Comparison of ENCODE assay signal across 7 cellular contexts in the genomic region with DNA sequence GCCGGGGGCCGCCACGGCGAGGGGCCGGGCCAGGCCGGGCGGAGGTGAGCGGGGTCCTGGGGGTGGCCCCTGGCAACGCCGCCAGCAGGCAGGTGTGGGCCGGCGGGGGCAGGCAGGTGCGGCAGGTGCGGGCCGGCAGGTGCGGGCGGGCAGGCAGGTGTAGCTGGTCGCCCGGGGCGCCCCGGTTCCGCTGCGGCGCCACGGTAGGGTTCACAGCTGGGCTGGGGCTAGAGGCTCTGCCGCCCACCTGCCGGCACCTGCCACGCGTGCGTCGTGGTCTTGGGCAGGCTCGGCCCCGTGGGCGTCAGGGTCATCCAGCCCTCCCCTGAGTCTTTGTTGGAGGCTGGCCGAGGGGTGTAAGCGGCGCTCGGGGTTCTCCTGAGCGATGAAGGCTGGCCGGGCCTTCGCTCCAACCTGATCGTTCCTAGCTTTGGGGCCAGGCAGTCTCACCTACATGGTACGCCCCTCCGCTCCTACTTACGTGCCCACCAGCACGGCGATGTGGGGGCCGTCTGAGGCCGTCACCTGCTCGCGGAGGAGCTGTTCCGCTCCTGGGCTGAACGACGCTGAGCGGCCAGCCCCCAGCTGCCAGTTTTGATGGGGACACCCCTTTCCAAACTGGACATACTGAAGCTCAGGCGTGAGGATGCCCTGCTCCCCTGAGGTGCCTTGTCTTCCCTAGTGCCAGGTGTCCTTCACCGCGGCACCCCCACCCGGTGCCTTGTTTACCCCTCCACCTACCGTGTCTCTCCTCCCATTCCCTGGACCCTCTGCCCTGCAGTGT. TPM values are rescaled to one million over a fixed set of nuclear protein-coding genes. Genes with fewer than 3 reads are reported as not detected.
DNase-seq lines count a peak whose midpoint lies in the region; ATAC-seq, FAIRE-seq and TF ChIP-seq lines count a peak whose summit lies in the region.

No MANE protein-coding gene starts in this region.

- DNase-seq in GM10266 (ENCODE audit: extremely low spot score) = peak; percentile 47
- peak; percentile 37 for DNase-seq in HuH-7.5 (ENCODE audit: low spot score)
- no peak for DNase-seq in HepG2 (ENCODE audit: low spot score)
- peak; percentile 26 for DNase-seq in testis
- DNase-seq in Ammon's horn (ENCODE audit: low spot score) = no peak

- POLR2A ChIA-PET in HepG2 (lab: Yijun Ruan, JAX) = interaction anchor here (1.2 to 2.9 kb wide), 2 partner anchors 19 to 109 kb away, joined by 3 to 13 read pairs; no protein-coding TSS in a partner anchor

- CTCF ChIA-PET in HepG2 (lab: Yijun Ruan, JAX; ENCODE audit: low intra/inter-chr PET ratio, low total read pairs) = no interaction called here

- ATAC-seq in GM21390 (IDR thresholded peaks at IDR 0.05; ENCODE audit: unreplicated experiment) = peak; percentile 8
- ATAC-seq in HepG2 = peak; percentile 4; the same call in 2 of the 3 replicates

- no TSS peak for BruUV-seq in HepG2 (replicated peaks; lab: Mats Ljungman, UMichigan)

- H3K27me3 ChIP-seq in HepG2 (ENCODE audit: control insufficient read depth in 1 of 2, insufficient read depth in 2 of 2, low read length in 2 of 2) = no peaks in the 10 kb centered on the region; a peak in 1 of 5 replicates
- H3K27me3 ChIP-seq in testis = no peaks in the 10 kb centered on the region

- in situ Hi-C loops in HepG2 (cut with HindIII; ENCODE audit: extremely low pct_ligation_motif_present, low pct_unique_long_range_greater_than_20kb) = no loop called here

- H3K4me1 ChIP-seq in HepG2 (ENCODE audit: insufficient read depth, low read length) (peaks cover 26% of the 10 kb centered on the region), testis (peaks cover 21% of the 10 kb centered on the region)

- TF ChIP-seq POLR2A in HepG2 (IDR thresholded peaks at IDR 0.05; ENCODE audit: insufficient read depth in 1 of 2, low read depth in 2 of 2, low read length in 2 of 2) (no peak), testis (IDR thresholded peaks at IDR 0.05) (no peak)

- H3K36me3 ChIP-seq in HepG2 (replicated peaks in 1 of 2; ENCODE audit: control insufficient read depth in 1 of 2, insufficient read depth in 2 of 2, low read length in 2 of 2) = no peaks in the 10 kb centered on the region
- no peaks in the 10 kb centered on the region for H3K36me3 ChIP-seq in testis (ENCODE audit: low read depth, missing control alignments)

- no peak overlapping the region for H2AFZ ChIP-seq in HepG2 (ENCODE audit: low read length)

- no peak for TF ChIP-seq CTCF in GM10266 (IDR thresholded peaks at IDR 0.05; ENCODE audit: control insufficient read depth, insufficient read depth, low read depth, missing control alignments)
- TF ChIP-seq CTCF in HepG2 (CRISPR knock-in tag; IDR thresholded peaks at IDR 0.05) = no peak
- TF ChIP-seq CTCF in testis (IDR thresholded peaks at IDR 0.05) = no peak

- TF ChIP-seq EP300 in HepG2 (IDR thresholded peaks at IDR 0.05; ENCODE audit: low read depth in 2 of 2, low read length in 2 of 2) (no peak), HepG2 (CRISPR knock-in tag; IDR thresholded peaks at IDR 0.05; ENCODE audit: borderline replicate concordance) (no peak)

- peaks cover 20% of the 10 kb centered on the region for H3K79me2 ChIP-seq in HepG2 (ENCODE audit: insufficient read depth, low read length)

- no peak for FAIRE-seq in HepG2 (lab: Jason Lieb, UNC)

- intact Hi-C loops in HepG2 (cut with micrococcal nuclease; ENCODE audit: unreplicated experiment) (loop anchor here (1.0 kb wide), 1 partner anchor 143 kb away; the partner anchor contains the start of gene OGDH), testis (cut with DNase I; ENCODE audit: low total_unique reads) (no loop called here)

- peak overlapping the region; percentile 80 for H3K9ac ChIP-seq in HepG2 (ENCODE audit: insufficient read depth, low read depth, low read length)

- H3K4me3 ChIP-seq in HepG2 (replicated peaks in 1 of 3; ENCODE audit: insufficient read depth in 1 of 3, low read depth in 2 of 3, low read length in 3 of 3) (peak overlapping the region; percentile 69 to 94 (median 90)), testis (peak overlapping the region; percentile 71 to 79)

- H3K27ac ChIP-seq in adipose tissue (ENCODE audit: low read depth, low read length) (peak overlapping the region; percentile 29), HepG2 (ENCODE audit: extremely low read length, insufficient read depth, low read length) (no peak overlapping the region), testis (no peak overlapping the region)

- WGBS in adipose tissue, 3 donors = 1 to 2% (median 2%) methylated on average over 37 to 58 of the region's 60 CpGs
- 3% methylated on average over 4 of the region's 60 CpGs for WGBS in HepG2 (ENCODE audit: low lambda C conversion rate)
- 0 to 3% methylated on average over 5 to 26 of the region's 60 CpGs for WGBS in testis, 2 donors

- H3K9me3 ChIP-seq in HepG2 (ENCODE audit: low read length) = no peaks in the 10 kb centered on the region
- no peaks in the 10 kb centered on the region for H3K9me3 ChIP-seq in testis

- peak overlapping the region; percentile 74 for H3K4me2 ChIP-seq in HepG2 (ENCODE audit: low read depth, low read length)

- peaks cover 7% of the 10 kb centered on the region for H4K20me1 ChIP-seq in HepG2 (ENCODE audit: insufficient read depth, low read length)

- TF ChIP-seq RAD21 in HepG2 (CRISPR knock-in tag; IDR thresholded peaks at IDR 0.05) = no peak

TF ChIP-seq in HepG2, 621 proteins besides CTCF, POLR2A, EP300 and RAD21 (continues in another document):
- TF ChIP-seq TCF12 (IDR thresholded peaks at IDR 0.05) = no peak
- no peak for TF ChIP-seq TCF12 (CRISPR knock-in tag; IDR thresholded peaks at IDR 0.05)
- no peak for TF ChIP-seq WIZ (CRISPR knock-in tag; IDR thresholded peaks at IDR 0.05)
- TF ChIP-seq, protein P1, sequence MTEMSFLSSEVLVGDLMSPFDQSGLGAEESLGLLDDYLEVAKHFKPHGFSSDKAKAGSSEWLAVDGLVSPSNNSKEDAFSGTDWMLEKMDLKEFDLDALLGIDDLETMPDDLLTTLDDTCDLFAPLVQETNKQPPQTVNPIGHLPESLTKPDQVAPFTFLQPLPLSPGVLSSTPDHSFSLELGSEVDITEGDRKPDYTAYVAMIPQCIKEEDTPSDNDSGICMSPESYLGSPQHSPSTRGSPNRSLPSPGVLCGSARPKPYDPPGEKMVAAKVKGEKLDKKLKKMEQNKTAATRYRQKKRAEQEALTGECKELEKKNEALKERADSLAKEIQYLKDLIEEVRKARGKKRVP (CRISPR knock-in tag; IDR thresholded peaks at IDR 0.05) = no peak

RNA-seq across cellular contexts. Expression of gene ZMIZ2, which starts 0.5 kb away (rescaled TPM):
- polyA plus RNA-seq in adipose tissue (10 to 100 TPM; 28.2 to 42.5 (median 29.5) TPM), HepG2 (2011; rRNA removed) (7.9 and 9.7 TPM in 2 replicates), testis (ENCODE audit: insufficient read depth, low read depth, low replicate concordance) (86.6 TPM)
- total RNA-seq in HepG2 (2016; rRNA removed; fragmentation: Illumina TruSeq; extraction: Trizol) (4.1 and 4.9 TPM in 2 replicates), testis (10 to 100 TPM; 47.9 to 85.9 TPM)
- total RNA-seq in HepG2 (2016; cell fraction: cytosol; rRNA removed; fragmentation: Illumina TruSeq; extraction: Trizol; ENCODE audit: low read depth) = 5.1 and 5.7 TPM in 2 replicates
- 3.1 and 6.7 TPM in 2 replicates for total RNA-seq in HepG2 (2016; cell fraction: insoluble cytoplasmic fraction; rRNA removed; fragmentation: Illumina TruSeq; extraction: Trizol)
- total RNA-seq in HepG2 (2016; cell fraction: membrane; rRNA removed; fragmentation: Illumina TruSeq; extraction: Trizol) = 5.7 and 7.3 TPM in 2 replicates
- total RNA-seq in HepG2 (2016; cell fraction: nucleus; rRNA removed; fragmentation: Illumina TruSeq; extraction: Trizol) = 10.0 and 10.4 TPM in 2 replicates
- 1.1 and 1.8 TPM in 2 replicates for polyA plus RNA-seq in HepG2 (2011; cell fraction: cytosol; rRNA removed)
- polyA plus RNA-seq in HepG2 (2011; cell fraction: nucleus; rRNA removed) = 68.3 and 74.7 TPM in 2 replicates
- polyA plus RNA-seq in HepG2 (2012) = 12.0 and 15.7 TPM in 2 replicates
- 2.6 and 3.0 TPM in 2 replicates for polyA plus RNA-seq in HepG2 (2016; cell fraction: cytosol; fragmentation: Illumina TruSeq; extraction: Trizol; ENCODE audit: low read depth)
- 6.4 and 10.1 TPM in 2 replicates for polyA plus RNA-seq in HepG2 (2016; cell fraction: insoluble cytoplasmic fraction; fragmentation: Illumina TruSeq; extraction: Trizol; ENCODE audit: low read depth)
- 8.9 and 10.4 TPM in 2 replicates for polyA plus RNA-seq in HepG2 (2016; cell fraction: membrane; fragmentation: Illumina TruSeq; extraction: Trizol; ENCODE audit: low read depth)
- polyA plus RNA-seq in HepG2 (2016; cell fraction: nucleus; fragmentation: Illumina TruSeq; extraction: Trizol; ENCODE audit: insufficient read depth, low read depth) = 47.2 and 57.0 TPM in 2 replicates
- 17.5 and 23.0 TPM in 2 replicates for polyA minus RNA-seq in HepG2 (2011; rRNA and poly(A)+ RNA removed; ENCODE audit: low replicate concordance)
- 2.9 and 4.7 TPM in 2 replicates for polyA minus RNA-seq in HepG2 (2011; cell fraction: cytosol; rRNA and poly(A)+ RNA removed)
- 34.2 and 43.8 TPM in 2 replicates for polyA minus RNA-seq in HepG2 (2011; cell fraction: nucleus; rRNA and poly(A)+ RNA removed)

RNA-seq across cellular contexts. Expression of gene PPIA, which starts 47.3 kb away (rescaled TPM):
- polyA plus RNA-seq in adipose tissue (1,000 to 10,000 TPM; 1,331 to 2,758 (median 2,310) TPM), HepG2 (2011; rRNA removed) (2,460 and 3,010 TPM in 2 replicates), testis (ENCODE audit: insufficient read depth, low read depth, low replicate concordance) (918 TPM)
- total RNA-seq in HepG2 (2016; rRNA removed; fragmentation: Illumina TruSeq; extraction: Trizol) (2,268 and 3,314 TPM in 2 replicates), testis (100 to 1,000 TPM; 616 to 873 TPM)
- total RNA-seq in HepG2 (2016; cell fraction: cytosol; rRNA removed; fragmentation: Illumina TruSeq; extraction: Trizol; ENCODE audit: low read depth) = 754 and 802 TPM in 2 replicates
- 2,242 and 3,472 TPM in 2 replicates for total RNA-seq in HepG2 (2016; cell fraction: insoluble cytoplasmic fraction; rRNA removed; fragmentation: Illumina TruSeq; extraction: Trizol)
- total RNA-seq in HepG2 (2016; cell fraction: membrane; rRNA removed; fragmentation: Illumina TruSeq; extraction: Trizol) = 997 and 1,006 TPM in 2 replicates
- 760 and 791 TPM in 2 replicates for total RNA-seq in HepG2 (2016; cell fraction: nucleus; rRNA removed; fragmentation: Illumina TruSeq; extraction: Trizol)
- polyA plus RNA-seq in HepG2 (2011; cell fraction: cytosol; rRNA removed) = 2,797 and 3,003 TPM in 2 replicates
- 624 and 737 TPM in 2 replicates for polyA plus RNA-seq in HepG2 (2011; cell fraction: nucleus; rRNA removed)
- polyA plus RNA-seq in HepG2 (2012) = 1,687 and 1,874 TPM in 2 replicates
- polyA plus RNA-seq in HepG2 (2016; cell fraction: cytosol; fragmentation: Illumina TruSeq; extraction: Trizol; ENCODE audit: low read depth) = 1,121 and 1,153 TPM in 2 replicates
- polyA plus RNA-seq in HepG2 (2016; cell fraction: insoluble cytoplasmic fraction; fragmentation: Illumina TruSeq; extraction: Trizol; ENCODE audit: low read depth) = 3,894 and 4,262 TPM in 2 replicates
- polyA plus RNA-seq in HepG2 (2016; cell fraction: membrane; fragmentation: Illumina TruSeq; extraction: Trizol; ENCODE audit: low read depth) = 1,143 and 1,145 TPM in 2 replicates
- 1,363 and 1,473 TPM in 2 replicates for polyA plus RNA-seq in HepG2 (2016; cell fraction: nucleus; fragmentation: Illumina TruSeq; extraction: Trizol; ENCODE audit: insufficient read depth, low read depth)
- 700 and 1,641 TPM in 2 replicates for polyA minus RNA-seq in HepG2 (2011; rRNA and poly(A)+ RNA removed; ENCODE audit: low replicate concordance)
- polyA minus RNA-seq in HepG2 (2011; cell fraction: cytosol; rRNA and poly(A)+ RNA removed) = 495 and 562 TPM in 2 replicates
- 234 and 280 TPM in 2 replicates for polyA minus RNA-seq in HepG2 (2011; cell fraction: nucleus; rRNA and poly(A)+ RNA removed)

Comparison
In these comparisons a context has a peak if more than half of its experiments do, and no peak if none do; other contexts are left out.
1. DNase-seq: peak in GM10266 (single experiment), HuH-7.5 (single experiment) and testis (single experiment); none in HepG2 (single experiment) and Ammon's horn (single experiment).